16 cellular contexts compared by ENCODE assay signal in genomic region chr11:72012091-72012630, GRCh38. TPM values are rescaled to one million over a fixed set of nuclear protein-coding genes. Genes with fewer than 3 reads are reported as not detected.
DNase-seq lines count a peak whose midpoint lies in the region; ATAC-seq, FAIRE-seq and TF ChIP-seq lines count a peak whose summit lies in the region.
"Had no signal": no experiment of that assay in that cellular context is flagged by ENCODE, and none has a peak within 500 bp of the region (broad histone marks: within the 10 kb centered on the region; RNA-seq: fewer than 3 reads in every experiment).

No MANE protein-coding gene starts in this region.

- H3K36me3 ChIP-seq in K562 (ENCODE audit: control insufficient read depth, insufficient read depth, low read length), result peaks cover 96% of the 10 kb centered on the region
- H3K36me3 ChIP-seq in mesenchymal stem cell (ENCODE audit: control insufficient read depth in 1 of 2, insufficient read depth in 2 of 2, low read depth in 1 of 2, low read length in 2 of 2), result peaks cover 93 to 96% of the 10 kb centered on the region in 2 experiments
- H3K36me3 ChIP-seq in stomach smooth muscle (ENCODE audit: control insufficient read depth in 2 of 2, insufficient read depth in 2 of 2, low read length in 2 of 2), result peaks cover 87 to 88% of the 10 kb centered on the region in 2 donors

- H3K27me3 ChIP-seq in K562 (ENCODE audit: control insufficient read depth in 2 of 2, insufficient read depth in 2 of 2, low read length in 2 of 2) (no peaks in the 10 kb centered on the region), mesenchymal stem cell (ENCODE audit: control insufficient read depth in 1 of 2, insufficient read depth in 1 of 2, low read length in 2 of 2) (no peaks in the 10 kb centered on the region), stomach smooth muscle (ENCODE audit: control insufficient read depth in 1 of 2, insufficient read depth in 2 of 2, low read length in 2 of 2) (no peaks in the 10 kb centered on the region)
- H3K27me3 ChIP-seq: colonic mucosa had no signal

- POLR2A ChIA-PET in activated CD4-positive, alpha-beta T cell treated with anti-CD3 and anti-CD28 coated beads, Interleukin-2, amount 10 ng/mL, durations not matched to agents 7 days and 5 days (lab: Charles Lee), result no interaction called here
- POLR2A ChIA-PET in K562 (lab: Yijun Ruan, JAX), result interaction anchor here (0.6 to 2.2 kb wide), 4 partner anchors 9 to 18 kb away, joined by 4 to 7 read pairs (median 5); no protein-coding TSS in a partner anchor

- no peak overlapping the region for H2AFZ ChIP-seq in K562 (ENCODE audit: low read depth, low read length)
- H2AFZ ChIP-seq in mesenchymal stem cell (ENCODE audit: low read depth, low read length), result no peak overlapping the region

- no peak for DNase-seq in activated CD4-positive, alpha-beta T cell treated with anti-CD3 and anti-CD28 coated beads, Interleukin-2, amount 10 ng/mL, durations not matched to agents 7 days and 5 days
- DNase-seq in activated CD4-positive, alpha-beta T cell treated with anti-CD3 and anti-CD28 coated beads, Interleukin-2, amount 50 U/mL, for 4 hours, result no peak
- no peak for DNase-seq in K562 (ENCODE audit: extremely low read depth in 1 of 4, low spot score in 3 of 4)
- no peak for DNase-seq in mesenchymal stem cell
- DNase-seq in SW480 (ENCODE audit: low spot score), result no peak
- no peak for DNase-seq in AG08396 (ENCODE audit: low spot score)
- DNase-seq: activated CD8-positive, alpha-beta T cell treated with anti-CD3 and anti-CD28 coated beads for 36 hours; activated naive CD4-positive, alpha-beta T cell treated with anti-CD3 and anti-CD28 coated beads, Interleukin-2, amount 50 U/mL, for 16 hours; colonic mucosa; IMR-90; NCI-H1048 had no signal

- H3K18ac ChIP-seq in mesenchymal stem cell (ENCODE audit: low read depth in 1 of 2, low read length in 2 of 2), result no peak overlapping the region

- H3K4me2 ChIP-seq in K562 (ENCODE audit: insufficient read depth, low read length) (no peak overlapping the region), mesenchymal stem cell (ENCODE audit: low read length, poor library complexity, severe bottlenecking) (no peak overlapping the region)

- ATAC-seq in K562 (no peak), GM19035 (IDR thresholded peaks at IDR 0.05; ENCODE audit: unreplicated experiment) (no peak)
- ATAC-seq: activated CD8-positive, alpha-beta T cell treated with anti-CD3 and anti-CD28 coated beads for 36 hours had no signal

- H3K9me3 ChIP-seq in K562 (replicated peaks; ENCODE audit: control insufficient read depth, insufficient read depth, low read depth, low read length), result no peaks in the 10 kb centered on the region
- no peaks in the 10 kb centered on the region for H3K9me3 ChIP-seq in mesenchymal stem cell (ENCODE audit: control insufficient read depth, low read length)
- no peaks in the 10 kb centered on the region for H3K9me3 ChIP-seq in stomach smooth muscle (ENCODE audit: control insufficient read depth in 2 of 2, low read length in 2 of 2)
- H3K9me3 ChIP-seq: colonic mucosa had no signal

- in situ Hi-C loops in K562 (cut with MboI), result no loop called here

- H3K36me3 Mint-ChIP-seq in activated CD4-positive, alpha-beta T cell treated with anti-CD3 and anti-CD28 coated beads, Interleukin-2, amount 10 ng/mL, durations not matched to agents 7 days and 5 days (ENCODE audit: low read depth), result peaks cover 64% of the 10 kb centered on the region

- H3K23ac ChIP-seq in mesenchymal stem cell (ENCODE audit: low read length in 2 of 2), result no peak overlapping the region

- TF ChIP-seq EP300 in K562 (IDR thresholded peaks at IDR 0.05; ENCODE audit: low read length), result no peak

- H3K79me2 ChIP-seq in K562 (ENCODE audit: control insufficient read depth, insufficient read depth, low read length), result no peaks in the 10 kb centered on the region

- H3K4me3 Mint-ChIP-seq in activated CD4-positive, alpha-beta T cell treated with anti-CD3 and anti-CD28 coated beads, Interleukin-2, amount 10 ng/mL, durations not matched to agents 7 days and 5 days, result no peak overlapping the region
- H3K4me3 Mint-ChIP-seq: activated CD8-positive, alpha-beta T cell treated with anti-CD3 and anti-CD28 coated beads for 36 hours had no signal

- TF ChIP-seq POLR2A in K562 (conservative IDR thresholded peaks at IDR 0.05), result no peak

- no peak overlapping the region for H3K14ac ChIP-seq in mesenchymal stem cell (ENCODE audit: low read length in 2 of 2)

- no peak overlapping the region for H4K8ac ChIP-seq in mesenchymal stem cell (ENCODE audit: low read length)

- no peak overlapping the region; a peak in 1 of 4 replicates for H3K9ac ChIP-seq in K562 (ENCODE audit: insufficient read depth in 1 of 2, low read depth in 2 of 2, low read length in 2 of 2)
- H3K9ac ChIP-seq in mesenchymal stem cell (ENCODE audit: low read length), result peak overlapping the region; percentile 35
- peak overlapping the region in 1 of 2 donors; percentile 51 for H3K9ac ChIP-seq in stomach smooth muscle (ENCODE audit: low read length in 2 of 2)

- no TSS peak for BruUV-seq in K562 (replicated peaks; lab: Mats Ljungman, UMichigan)

- H3K4me1 ChIP-seq in K562 (replicated peaks in 1 of 2; ENCODE audit: control insufficient read depth in 2 of 2, insufficient read depth in 2 of 2, low read length in 2 of 2), result peaks cover 0 to 7% of the 10 kb centered on the region in 2 experiments; a peak in 1 of 5 replicates
- H3K4me1 ChIP-seq in mesenchymal stem cell (ENCODE audit: control insufficient read depth, insufficient read depth, low read depth, low read length), result peaks cover 55% of the 10 kb centered on the region
- H3K4me1 ChIP-seq in stomach smooth muscle (ENCODE audit: control insufficient read depth, insufficient read depth, low read length), result peaks cover 46% of the 10 kb centered on the region
- H3K4me1 ChIP-seq: colonic mucosa had no signal

- H3K27ac Mint-ChIP-seq in activated CD4-positive, alpha-beta T cell treated with anti-CD3 and anti-CD28 coated beads, Interleukin-2, amount 10 ng/mL, durations not matched to agents 7 days and 5 days, result peak overlapping the region; percentile 5
- H3K27ac Mint-ChIP-seq: activated CD8-positive, alpha-beta T cell treated with anti-CD3 and anti-CD28 coated beads for 36 hours had no signal

- H3K79me1 ChIP-seq in mesenchymal stem cell (replicated peaks; ENCODE audit: low read length, poor library complexity, severe bottlenecking), result peaks cover 42% of the 10 kb centered on the region

- FAIRE-seq in K562 (lab: Jason Lieb, UNC), result no peak
- FAIRE-seq: GM18507, TTC549 had no signal

- CTCF ChIA-PET in activated CD4-positive, alpha-beta T cell treated with anti-CD3 and anti-CD28 coated beads, Interleukin-2, amount 10 ng/mL, durations not matched to agents 7 days and 5 days (lab: Charles Lee), result interaction anchor here (1.1 to 6.7 kb wide), 5 partner anchors 13 to 132 kb away, joined by 3 to 42 read pairs (median 7); partner anchors contain the start of gene IL18BP
- CTCF ChIA-PET in K562 (lab: Yijun Ruan, JAX; ENCODE audit: low intra/inter-chr PET ratio), result no interaction called here

- H2BK5ac ChIP-seq in mesenchymal stem cell (ENCODE audit: low read depth, low read length, poor library complexity, severe bottlenecking), result no peak overlapping the region

- no peaks in the 10 kb centered on the region for H3K9me3 Mint-ChIP-seq in activated CD4-positive, alpha-beta T cell treated with anti-CD3 and anti-CD28 coated beads, Interleukin-2, amount 10 ng/mL, durations not matched to agents 7 days and 5 days
- H3K9me3 Mint-ChIP-seq: activated CD8-positive, alpha-beta T cell treated with anti-CD3 and anti-CD28 coated beads for 36 hours had no signal

- no peak overlapping the region for H3K27ac ChIP-seq in K562 (ENCODE audit: extremely low read depth, low read depth, low read length)
- H3K27ac ChIP-seq in mesenchymal stem cell (ENCODE audit: low read length, poor library complexity, severe bottlenecking), result peak overlapping the region; percentile 88
- H3K27ac ChIP-seq in stomach smooth muscle (ENCODE audit: low read length), result peak overlapping the region; percentile 81
- H3K27ac ChIP-seq: 22Rv1, colonic mucosa had no signal

- H3K4me1 Mint-ChIP-seq in activated CD4-positive, alpha-beta T cell treated with anti-CD3 and anti-CD28 coated beads, Interleukin-2, amount 10 ng/mL, durations not matched to agents 7 days and 5 days, result no peaks in the 10 kb centered on the region

- H3K4me3 ChIP-seq in K562, result no peak overlapping the region
- H3K4me3 ChIP-seq in mesenchymal stem cell (ENCODE audit: insufficient read depth in 1 of 2, low read depth in 1 of 2, low read length in 2 of 2), result no peak overlapping the region
- no peak overlapping the region for H3K4me3 ChIP-seq in stomach smooth muscle (ENCODE audit: low read length in 2 of 2)
- H3K4me3 ChIP-seq: colonic mucosa had no signal

- intact Hi-C loops in K562 (cut with micrococcal nuclease), result no loop called here

- no peak overlapping the region for H2BK12ac ChIP-seq in mesenchymal stem cell (ENCODE audit: low read length in 2 of 2)

- H3K9me1 ChIP-seq in K562 (ENCODE audit: control insufficient read depth, insufficient read depth, low read length), result no peaks in the 10 kb centered on the region

- no peak overlapping the region for H2BK120ac ChIP-seq in mesenchymal stem cell (ENCODE audit: low read depth, low read length)

- H3K27me3 Mint-ChIP-seq in activated CD4-positive, alpha-beta T cell treated with anti-CD3 and anti-CD28 coated beads, Interleukin-2, amount 10 ng/mL, durations not matched to agents 7 days and 5 days, result no peaks in the 10 kb centered on the region
- H3K27me3 Mint-ChIP-seq: activated CD8-positive, alpha-beta T cell treated with anti-CD3 and anti-CD28 coated beads for 36 hours had no signal

- TF ChIP-seq RAD21 in K562 (CRISPR knock-in tag; conservative IDR thresholded peaks at IDR 0.05 in 1 of 2, IDR thresholded peaks at IDR 0.05 in 1 of 2), result no peak

- no peak overlapping the region for H4K91ac ChIP-seq in mesenchymal stem cell (ENCODE audit: low read length)

- no peak overlapping the region for H3K4ac ChIP-seq in mesenchymal stem cell (ENCODE audit: low read depth in 1 of 2, low read length in 2 of 2)

- peaks cover 5% of the 10 kb centered on the region; the same call in 1 of the 2 replicates for H4K20me1 ChIP-seq in K562 (replicated peaks; ENCODE audit: control insufficient read depth, insufficient read depth, low read length)

- no peak for TF ChIP-seq CTCF in K562 (IDR thresholded peaks at IDR 0.05 in 2 of 3, conservative IDR thresholded peaks at IDR 0.05 in 1 of 3; ENCODE audit: insufficient read depth in 2 of 3, low read depth in 1 of 3, low read length in 3 of 3)

- H2AK5ac ChIP-seq in mesenchymal stem cell (ENCODE audit: low read length, severe bottlenecking), result peak overlapping the region; percentile 40

- H2BK15ac ChIP-seq in mesenchymal stem cell (ENCODE audit: low read depth, poor library complexity, severe bottlenecking), result no peak overlapping the region

- WGBS in K562 (ENCODE audit: insufficient coverage, low coverage, missing lambda C conversion rate), result 73% methylated on average over 5 of the region's 5 CpGs
- 97% methylated on average over 5 of the region's 5 CpGs for WGBS in mesenchymal stem cell

RNA-seq across cellular contexts. Expression of gene IL18BP, which starts 13.5 kb away (rescaled TPM):
- 10 to 100 TPM; 15.3 to 16.5 TPM for total RNA-seq in activated CD4-positive, alpha-beta T cell treated with anti-CD3 and anti-CD28 coated beads, Interleukin-2, amount 10 ng/mL, durations not matched to agents 7 days and 5 days
- total RNA-seq in K562 (2011; cell fraction: chromatin; rRNA removed; ENCODE audit: low replicate concordance), result 50.1 and 71.5 TPM in 2 replicates
- total RNA-seq in K562 (2011; cell fraction: nucleolus; rRNA removed), result 32.2 and 35.4 TPM in 2 replicates
- total RNA-seq in K562 (2011; cell fraction: nucleoplasm; rRNA removed), result 35.9 and 50.0 TPM in 2 replicates
- total RNA-seq in K562 (2014; rRNA removed) (2.1 and 2.9 TPM in 2 replicates), K562 (2014; rRNA removed; fragmentation: Illumina TruSeq; extraction: Trizol) (2.7 and 3.2 TPM in 2 replicates), K562 (2015; rRNA removed; fragmentation: Illumina TruSeq; extraction: Trizol) (3.2 and 3.5 TPM in 2 replicates), K562 (2021) (5.2 and 9.4 TPM in 2 replicates)
- polyA plus RNA-seq in K562 (2011; rRNA removed) (6.4 and 10.7 TPM in 2 replicates), K562 (2014; fragmentation: Illumina TruSeq; extraction: Trizol) (6.1 TPM in 2 replicates), K562 (2014; fragmentation: Nextera tagmentation; extraction: Ambion mirVana) (under 1 TPM; 0.34 to 0.35 TPM), K562 (2014; rRNA removed) (6.3 and 7.2 TPM in 2 replicates)
- 9.9 and 10.0 TPM in 2 replicates for polyA plus RNA-seq in K562 (2011; cell fraction: cytosol; rRNA removed)
- polyA plus RNA-seq in K562 (2011; cell fraction: nucleus; rRNA removed), result 56.7 and 61.5 TPM in 2 replicates
- 5.7 and 12.3 TPM in 2 replicates for polyA plus RNA-seq in K562 (2012)
- 9.5 and 10.0 TPM in 2 replicates for polyA minus RNA-seq in K562 (2011; rRNA and poly(A)+ RNA removed)
- 2.2 and 3.4 TPM in 2 replicates for polyA minus RNA-seq in K562 (2011; cell fraction: cytosol; rRNA and poly(A)+ RNA removed)
- polyA minus RNA-seq in K562 (2011; cell fraction: nucleus; rRNA and poly(A)+ RNA removed), result 11.3 and 13.7 TPM in 2 replicates
- 4.8 TPM for polyA plus RNA-seq in mesenchymal stem cell (2013, experiment 1 of 2)
- polyA plus RNA-seq in mesenchymal stem cell (2013, experiment 2 of 2), result 4.1 TPM
